Comparison of ENCODE assay signal across 24 cellular contexts in the genomic region with DNA sequence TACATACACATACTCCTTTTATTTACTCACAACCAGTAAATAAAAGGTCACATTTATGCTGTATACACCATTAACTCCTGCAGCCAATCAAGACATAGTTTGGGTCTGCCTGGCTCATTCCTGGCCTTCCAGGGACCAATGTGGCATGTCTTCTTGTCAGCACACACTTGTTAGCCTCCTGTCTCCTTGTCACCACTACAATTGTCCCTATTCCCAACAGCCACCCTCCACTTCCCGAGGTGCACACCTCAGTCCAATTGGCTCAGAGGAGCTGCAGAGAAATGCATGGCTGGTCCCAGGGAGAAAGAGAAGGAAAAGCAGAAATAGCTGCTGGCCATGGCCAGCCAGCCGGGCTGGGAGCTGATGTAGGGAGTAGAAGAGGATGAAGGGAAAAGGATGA.
"Had no signal": no experiment of that assay in that cellular context is flagged by ENCODE, and none has a peak within 500 bp of the region (broad histone marks: within the 10 kb centered on the region; RNA-seq: fewer than 3 reads in every experiment).

No MANE protein-coding gene starts in this region.

- H3K4me1 ChIP-seq: upper lobe of right lung, uterus had no signal

- H3K9me3 ChIP-seq: esophagus muscularis mucosa, ovary, suprapubic skin, transverse colon, upper lobe of right lung, uterus had no signal

- H3K27ac ChIP-seq: coronary artery, ovary, suprapubic skin, transverse colon, upper lobe of right lung had no signal

- ATAC-seq: left colon; naive thymus-derived CD4-positive, alpha-beta T cell; stimulated activated naive B cell treated with anti-CD40 and anti-IgM and Interleukin-4, amounts not matched to agents 10 μg/mL and 1 μg/mL and 100 μg/mL, for 72 hours; upper lobe of right lung had no signal

- H3K27me3 ChIP-seq: esophagus muscularis mucosa, ovary, suprapubic skin, transverse colon, upper lobe of right lung, uterus had no signal

- H3K4me3 ChIP-seq: coronary artery, esophagus muscularis mucosa, ovary, suprapubic skin, transverse colon, upper lobe of right lung, uterus had no signal

- DNase-seq: dermis blood vessel endothelial cell; effector memory CD4-positive, alpha-beta T cell; foreskin melanocyte; glutamatergic neuron; immature natural killer cell; islet precursor cell; kidney glomerular epithelial cell; left colon; mesenchymal stem cell; midbrain; naive thymus-derived CD4-positive, alpha-beta T cell; occipital lobe; ovary; small intestine; stimulated activated CD4-positive, alpha-beta T cell treated with anti-CD3 and anti-CD28 coated beads, Interleukin-15, amount 100 ng/mL, for 24 hours; stimulated activated CD4-positive, alpha-beta T cell treated with anti-CD3 and anti-CD28 coated beads, Interleukin-2, amount 100 ng/mL, for 48 hours; stimulated activated naive B cell treated with anti-CD40 and anti-IgM and Interleukin-4, amounts not matched to agents 10 μg/mL and 1 μg/mL and 100 μg/mL, for 72 hours; transverse colon; upper lobe of right lung; uterus had no signal

- FAIRE-seq: endothelial cell of umbilical vein, small intestine had no signal

- H3K36me3 ChIP-seq: esophagus muscularis mucosa, ovary, suprapubic skin, transverse colon, upper lobe of right lung, uterus had no signal
